1 cellular context compared by ENCODE assay signal in the genomic region with DNA sequence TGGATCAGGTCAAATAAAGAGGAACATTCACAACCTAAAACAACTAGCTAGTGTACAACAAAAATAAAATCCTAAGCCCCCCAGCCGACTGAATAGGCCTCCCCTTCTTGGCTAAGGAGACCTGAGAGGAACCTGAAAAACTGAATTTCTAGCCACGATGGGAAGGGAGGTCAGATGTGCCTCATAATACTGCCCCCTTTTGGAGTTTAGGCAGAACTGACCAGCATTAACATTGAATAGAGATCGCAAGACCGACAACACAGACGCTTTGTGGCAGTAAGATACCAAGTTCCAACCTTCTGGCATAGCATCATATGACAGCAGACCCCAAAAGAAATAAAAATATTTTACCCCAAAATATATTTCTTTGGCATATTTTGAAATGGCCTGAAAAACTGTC.
TF ChIP-seq lines count a peak whose summit lies in the region.

No MANE protein-coding gene starts in this region.

TF ChIP-seq in K562, 482 proteins besides CTCF, POLR2A, EP300 and RAD21 (continued from another document):
- TF ChIP-seq, protein P1, sequence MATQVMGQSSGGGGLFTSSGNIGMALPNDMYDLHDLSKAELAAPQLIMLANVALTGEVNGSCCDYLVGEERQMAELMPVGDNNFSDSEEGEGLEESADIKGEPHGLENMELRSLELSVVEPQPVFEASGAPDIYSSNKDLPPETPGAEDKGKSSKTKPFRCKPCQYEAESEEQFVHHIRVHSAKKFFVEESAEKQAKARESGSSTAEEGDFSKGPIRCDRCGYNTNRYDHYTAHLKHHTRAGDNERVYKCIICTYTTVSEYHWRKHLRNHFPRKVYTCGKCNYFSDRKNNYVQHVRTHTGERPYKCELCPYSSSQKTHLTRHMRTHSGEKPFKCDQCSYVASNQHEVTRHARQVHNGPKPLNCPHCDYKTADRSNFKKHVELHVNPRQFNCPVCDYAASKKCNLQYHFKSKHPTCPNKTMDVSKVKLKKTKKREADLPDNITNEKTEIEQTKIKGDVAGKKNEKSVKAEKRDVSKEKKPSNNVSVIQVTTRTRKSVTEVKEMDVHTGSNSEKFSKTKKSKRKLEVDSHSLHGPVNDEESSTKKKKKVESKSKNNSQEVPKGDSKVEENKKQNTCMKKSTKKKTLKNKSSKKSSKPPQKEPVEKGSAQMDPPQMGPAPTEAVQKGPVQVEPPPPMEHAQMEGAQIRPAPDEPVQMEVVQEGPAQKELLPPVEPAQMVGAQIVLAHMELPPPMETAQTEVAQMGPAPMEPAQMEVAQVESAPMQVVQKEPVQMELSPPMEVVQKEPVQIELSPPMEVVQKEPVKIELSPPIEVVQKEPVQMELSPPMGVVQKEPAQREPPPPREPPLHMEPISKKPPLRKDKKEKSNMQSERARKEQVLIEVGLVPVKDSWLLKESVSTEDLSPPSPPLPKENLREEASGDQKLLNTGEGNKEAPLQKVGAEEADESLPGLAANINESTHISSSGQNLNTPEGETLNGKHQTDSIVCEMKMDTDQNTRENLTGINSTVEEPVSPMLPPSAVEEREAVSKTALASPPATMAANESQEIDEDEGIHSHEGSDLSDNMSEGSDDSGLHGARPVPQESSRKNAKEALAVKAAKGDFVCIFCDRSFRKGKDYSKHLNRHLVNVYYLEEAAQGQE (CRISPR knock-in tag; IDR thresholded peaks at IDR 0.05; ENCODE audit: low read depth) = no peak
- no peak for TF ChIP-seq ERF (CRISPR knock-in tag; IDR thresholded peaks at IDR 0.05)
- no peak for TF ChIP-seq CAMTA2 (CRISPR knock-in tag; conservative IDR thresholded peaks at IDR 0.05)
- TF ChIP-seq, protein P2, sequence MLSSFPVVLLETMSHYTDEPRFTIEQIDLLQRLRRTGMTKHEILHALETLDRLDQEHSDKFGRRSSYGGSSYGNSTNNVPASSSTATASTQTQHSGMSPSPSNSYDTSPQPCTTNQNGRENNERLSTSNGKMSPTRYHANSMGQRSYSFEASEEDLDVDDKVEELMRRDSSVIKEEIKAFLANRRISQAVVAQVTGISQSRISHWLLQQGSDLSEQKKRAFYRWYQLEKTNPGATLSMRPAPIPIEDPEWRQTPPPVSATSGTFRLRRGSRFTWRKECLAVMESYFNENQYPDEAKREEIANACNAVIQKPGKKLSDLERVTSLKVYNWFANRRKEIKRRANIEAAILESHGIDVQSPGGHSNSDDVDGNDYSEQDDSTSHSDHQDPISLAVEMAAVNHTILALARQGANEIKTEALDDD (IDR thresholded peaks at IDR 0.05) = no peak
